ENCODE assay signal across 8 cellular contexts in genomic region chr11:29333993-29334780, GRCh38.
DNase-seq lines count a peak whose midpoint lies in the region; ATAC-seq and TF ChIP-seq lines count a peak whose summit lies in the region.

No MANE protein-coding gene starts in this region.

- H3K27ac Mint-ChIP-seq in naive thymus-derived CD4-positive, alpha-beta T cell = no peak overlapping the region

- CTCF ChIA-PET in naive thymus-derived CD4-positive, alpha-beta T cell (lab: Charles Lee) = no interaction called here

- H3K36me3 ChIP-seq in body of pancreas (replicated peaks in 1 of 2; ENCODE audit: insufficient read depth in 1 of 2, low read depth in 2 of 2) = no peaks in the 10 kb centered on the region
- no peaks in the 10 kb centered on the region for H3K36me3 ChIP-seq in naive thymus-derived CD4-positive, alpha-beta T cell (ENCODE audit: control insufficient read depth in 2 of 3, insufficient read depth in 3 of 3, low read length in 3 of 3)

- H3K4me3 Mint-ChIP-seq in naive thymus-derived CD4-positive, alpha-beta T cell = no peak overlapping the region

- H3K4me1 Mint-ChIP-seq in naive thymus-derived CD4-positive, alpha-beta T cell = no peaks in the 10 kb centered on the region

- peaks cover 0 to 1% (median 0%) of the 10 kb centered on the region in 5 donors for H3K36me3 Mint-ChIP-seq in naive thymus-derived CD4-positive, alpha-beta T cell

- peak in 6 of 7 experiments; percentile 23 to 45 (median 36) for TF ChIP-seq CTCF in body of pancreas (IDR thresholded peaks at IDR 0.05)

- H3K27ac ChIP-seq in body of pancreas = no peak overlapping the region
- no peak overlapping the region for H3K27ac ChIP-seq in naive thymus-derived CD4-positive, alpha-beta T cell (ENCODE audit: low read depth, low read length)

- POLR2A ChIA-PET in naive thymus-derived CD4-positive, alpha-beta T cell (lab: Charles Lee) = no interaction called here

- H3K27me3 ChIP-seq in body of pancreas = no peaks in the 10 kb centered on the region
- H3K27me3 ChIP-seq in naive thymus-derived CD4-positive, alpha-beta T cell (ENCODE audit: control insufficient read depth in 2 of 2, insufficient read depth in 2 of 2, low read length in 2 of 2) = no peaks in the 10 kb centered on the region

- peak; percentile 15 to 18 for DNase-seq in AML-193 (lab: John Stamatoyannopoulos, UW)
- DNase-seq in NCI-H1417 (lab: John Stamatoyannopoulos, UW) = peak; percentile 3 to 70 (median 9)
- no peak for DNase-seq in body of pancreas
- peak; percentile 90 for DNase-seq in myocyte (ENCODE audit: low read depth)
- no peak for DNase-seq in amniotic stem cell (lab: John Stamatoyannopoulos, UW)
- no peak for DNase-seq in naive thymus-derived CD4-positive, alpha-beta T cell

- TF ChIP-seq POLR2A in body of pancreas (IDR thresholded peaks at IDR 0.05) = no peak

- peaks cover 0 to 15% (median 2%) of the 10 kb centered on the region in 11 donors for H3K9me3 Mint-ChIP-seq in naive thymus-derived CD4-positive, alpha-beta T cell

- peak; percentile 91 for ATAC-seq in GM18861 (IDR thresholded peaks at IDR 0.05; ENCODE audit: unreplicated experiment)
- peak; percentile 91 for ATAC-seq in HG02885 (IDR thresholded peaks at IDR 0.05; ENCODE audit: poor library complexity, unreplicated experiment)
- ATAC-seq in body of pancreas = peak; percentile 59
- ATAC-seq in naive thymus-derived CD4-positive, alpha-beta T cell = no peak

- intact Hi-C loops in body of pancreas (cut with DNase I) = no loop called here
- intact Hi-C loops in naive thymus-derived CD4-positive, alpha-beta T cell (cut with micrococcal nuclease) = loop anchor here in 1 of 2 donors (10.0 kb wide), 1 partner anchor 1639 kb away; no protein-coding TSS in a partner anchor

- WGBS in body of pancreas, 2 donors = 22 to 23% methylated on average over 5 of the region's 5 CpGs

- no peaks in the 10 kb centered on the region for H3K9me3 ChIP-seq in body of pancreas
- H3K9me3 ChIP-seq in naive thymus-derived CD4-positive, alpha-beta T cell (ENCODE audit: control insufficient read depth in 2 of 3, low read length in 3 of 3) = no peaks in the 10 kb centered on the region

- H3K4me1 ChIP-seq in body of pancreas = peaks cover 10% of the 10 kb centered on the region
- no peaks in the 10 kb centered on the region for H3K4me1 ChIP-seq in naive thymus-derived CD4-positive, alpha-beta T cell (ENCODE audit: control insufficient read depth in 2 of 2, insufficient read depth in 2 of 2, low read length in 2 of 2)

- H3K4me3 ChIP-seq in body of pancreas = no peak overlapping the region
- no peak overlapping the region for H3K4me3 ChIP-seq in naive thymus-derived CD4-positive, alpha-beta T cell (ENCODE audit: low read length)

- no peaks in the 10 kb centered on the region for H3K27me3 Mint-ChIP-seq in naive thymus-derived CD4-positive, alpha-beta T cell

Comparison
In these comparisons a context has a peak if more than half of its experiments do, and no peak if none do; other contexts are left out.
1. DNase-seq: peak in AML-193 (2 of 2), NCI-H1417 (3 of 3) and myocyte (single experiment); none in body of pancreas (0 of 4), amniotic stem cell (single experiment) and naive thymus-derived CD4-positive, alpha-beta T cell (0 of 9).